In genomic region chr7:55449205-55449991, GRCh38 we compare ENCODE assay signal across 1 cellular context.
TF ChIP-seq lines count a peak whose summit lies in the region.

No MANE protein-coding gene starts in this region.

TF ChIP-seq in GM23338, 12 proteins besides CTCF, POLR2A, EP300 and RAD21 (continued from another document):
- TF ChIP-seq ETS1 (IDR thresholded peaks at IDR 0.05) (no peak), REST (IDR thresholded peaks at IDR 0.05; ENCODE audit: unreplicated experiment) (no peak), NANOG (IDR thresholded peaks at IDR 0.05; ENCODE audit: borderline replicate concordance) (no peak), ZNF114 (CRISPR knock-in tag; IDR thresholded peaks at IDR 0.05) (no peak), POLR2AphosphoS5 (IDR thresholded peaks at IDR 0.05; ENCODE audit: low read depth) (no peak), ZNF462 (CRISPR knock-in tag; IDR thresholded peaks at IDR 0.05) (no peak), JUNB (IDR thresholded peaks at IDR 0.05; ENCODE audit: unreplicated experiment) (no peak)
